In the genomic region with DNA sequence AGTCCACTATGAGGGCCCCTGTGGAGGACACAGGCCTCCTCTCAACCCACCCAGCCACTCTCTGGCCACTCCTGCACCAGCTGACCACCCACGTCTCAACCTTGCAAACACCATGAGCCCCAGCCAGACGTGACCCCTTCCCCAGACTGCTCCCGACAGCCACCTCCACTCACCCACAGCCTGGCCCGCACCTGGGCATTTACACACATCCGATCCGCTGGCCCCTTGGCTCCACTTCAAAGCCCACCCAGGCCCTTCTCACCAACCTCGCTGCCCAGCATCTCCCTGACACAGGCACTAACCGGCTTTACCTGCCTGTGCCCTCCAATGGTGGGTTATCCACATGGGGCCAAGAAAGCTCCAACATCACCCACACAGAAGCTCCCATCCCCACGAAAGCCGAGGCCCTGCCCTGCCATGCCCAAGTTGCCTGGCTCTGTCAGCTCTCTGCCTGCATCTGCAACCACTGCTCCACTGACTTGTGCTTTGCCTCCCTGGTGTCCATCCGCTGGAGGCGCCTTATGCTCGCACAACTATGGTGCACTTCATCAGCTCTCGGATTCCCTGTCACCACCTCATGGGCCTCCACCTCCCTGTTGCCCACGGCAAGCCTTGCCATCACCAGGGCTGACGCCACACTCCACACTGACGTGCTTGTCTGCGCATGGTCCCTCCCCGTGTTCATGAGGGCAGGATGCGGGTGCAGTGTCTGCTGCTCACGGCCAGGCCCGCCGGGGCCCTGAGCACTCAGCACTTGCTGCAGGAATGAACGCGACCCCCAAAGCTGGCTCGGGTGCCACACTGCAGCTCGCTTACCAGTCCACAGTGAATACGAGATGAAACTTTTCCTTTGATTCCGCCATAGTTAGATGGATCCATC, we compare ENCODE assay signal across 2 cellular contexts.
TF ChIP-seq lines count a peak whose summit lies in the region.

No MANE protein-coding gene starts in this region.

TF ChIP-seq in WTC11, 78 proteins besides CTCF, POLR2A, EP300 and RAD21:
- TF ChIP-seq NFATC4 (CRISPR knock-in tag; IDR thresholded peaks at IDR 0.05) (no peak), FOXP1 (CRISPR knock-in tag; IDR thresholded peaks at IDR 0.05; ENCODE audit: borderline replicate concordance) (no peak)

TF ChIP-seq in HepG2, 621 proteins besides CTCF, POLR2A, EP300 and RAD21:
- TF ChIP-seq AGO2 (optimal IDR thresholded peaks at IDR 0.05; ENCODE audit: low read depth, low read length) (peak; percentile 24), ZNF280B (CRISPR knock-in tag; IDR thresholded peaks at IDR 0.05; ENCODE audit: borderline replicate concordance) (no peak), HMGA1 (CRISPR knock-in tag; conservative IDR thresholded peaks at IDR 0.05) (no peak)
- TF ChIP-seq, protein P1, sequence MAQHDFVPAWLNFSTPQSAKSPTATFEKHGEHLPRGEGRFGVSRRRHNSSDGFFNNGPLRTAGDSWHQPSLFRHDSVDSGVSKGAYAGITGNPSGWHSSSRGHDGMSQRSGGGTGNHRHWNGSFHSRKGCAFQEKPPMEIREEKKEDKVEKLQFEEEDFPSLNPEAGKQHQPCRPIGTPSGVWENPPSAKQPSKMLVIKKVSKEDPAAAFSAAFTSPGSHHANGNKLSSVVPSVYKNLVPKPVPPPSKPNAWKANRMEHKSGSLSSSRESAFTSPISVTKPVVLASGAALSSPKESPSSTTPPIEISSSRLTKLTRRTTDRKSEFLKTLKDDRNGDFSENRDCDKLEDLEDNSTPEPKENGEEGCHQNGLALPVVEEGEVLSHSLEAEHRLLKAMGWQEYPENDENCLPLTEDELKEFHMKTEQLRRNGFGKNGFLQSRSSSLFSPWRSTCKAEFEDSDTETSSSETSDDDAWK (CRISPR knock-in tag; IDR thresholded peaks at IDR 0.05) = no peak
